1 cellular context compared by ENCODE assay signal in genomic region chr17:29710891-29711418, GRCh38.
TF ChIP-seq lines count a peak whose summit lies in the region.

No MANE protein-coding gene starts in this region.

TF ChIP-seq in K562, 482 proteins besides CTCF, POLR2A, EP300 and RAD21 (continued from another document and continues in another):
- TF ChIP-seq ZBTB9 (CRISPR knock-in tag; IDR thresholded peaks at IDR 0.05): no peak
- no peak for TF ChIP-seq ILK (tag; IDR thresholded peaks at IDR 0.05; ENCODE audit: borderline replicate concordance, low read depth)
- TF ChIP-seq TBP (optimal IDR thresholded peaks at IDR 0.05; ENCODE audit: low read depth, low read length): no peak
- TF ChIP-seq ZNF766 (CRISPR knock-in tag; conservative IDR thresholded peaks at IDR 0.05): no peak
- no peak for TF ChIP-seq ZNF511 (CRISPR knock-in tag; IDR thresholded peaks at IDR 0.05)
- no peak for TF ChIP-seq ZSCAN32 (CRISPR knock-in tag; IDR thresholded peaks at IDR 0.05)
- TF ChIP-seq PTRF (tag; IDR thresholded peaks at IDR 0.05): no peak
- peak; percentile 70; the same call in 1 of the 2 replicates for TF ChIP-seq BACH1 (tag; IDR thresholded peaks at IDR 0.05)
- no peak for TF ChIP-seq KDM2B (CRISPR knock-in tag; IDR thresholded peaks at IDR 0.05)
- no peak for TF ChIP-seq ARID3B (CRISPR knock-in tag; IDR thresholded peaks at IDR 0.05; ENCODE audit: borderline replicate concordance)
- no peak for TF ChIP-seq ELK3 (CRISPR knock-in tag; IDR thresholded peaks at IDR 0.05)
- TF ChIP-seq HDAC8 (tag; IDR thresholded peaks at IDR 0.05): no peak
- TF ChIP-seq USF2 (CRISPR knock-in tag; IDR thresholded peaks at IDR 0.05): no peak
- TF ChIP-seq CREM (IDR thresholded peaks at IDR 0.05; ENCODE audit: low read depth): peak; percentile 48; the same call in 1 of the 2 replicates
- TF ChIP-seq ZNF551 (CRISPR knock-in tag; IDR thresholded peaks at IDR 0.05): no peak
- no peak for TF ChIP-seq CREB5 (CRISPR knock-in tag; IDR thresholded peaks at IDR 0.05)
- TF ChIP-seq SMARCE1 (IDR thresholded peaks at IDR 0.05): peak; percentile 96
- no peak for TF ChIP-seq MCM5 (IDR thresholded peaks at IDR 0.05; ENCODE audit: low read depth)
- no peak for TF ChIP-seq FOXA3 (CRISPR knock-in tag; conservative IDR thresholded peaks at IDR 0.05 in 1 of 2, IDR thresholded peaks at IDR 0.05 in 1 of 2)
- TF ChIP-seq ASH1L (IDR thresholded peaks at IDR 0.05; ENCODE audit: borderline replicate concordance, low read depth, partially characterized antibody): no peak
- TF ChIP-seq SIRT6 (IDR thresholded peaks at IDR 0.05; ENCODE audit: low read depth, low read length): no peak
- TF ChIP-seq IFI16 (CRISPR knock-in tag; IDR thresholded peaks at IDR 0.05): no peak
- no peak for TF ChIP-seq ZNF780A (CRISPR knock-in tag; IDR thresholded peaks at IDR 0.05)
- no peak for TF ChIP-seq ZNF277 (CRISPR knock-in tag; IDR thresholded peaks at IDR 0.05; ENCODE audit: borderline replicate concordance)
- no peak for TF ChIP-seq CAMTA2 (CRISPR knock-in tag; conservative IDR thresholded peaks at IDR 0.05)
- no peak for TF ChIP-seq E4F1 (CRISPR knock-in tag; IDR thresholded peaks at IDR 0.05; ENCODE audit: borderline replicate concordance)
- TF ChIP-seq MTA3 (IDR thresholded peaks at IDR 0.05; ENCODE audit: borderline replicate concordance): peak; percentile 73
- no peak for TF ChIP-seq GABPB1 (CRISPR knock-in tag; IDR thresholded peaks at IDR 0.05)
- TF ChIP-seq GTF2F1 (IDR thresholded peaks at IDR 0.05; ENCODE audit: low read depth, low read length): no peak
- TF ChIP-seq MIER1 (IDR thresholded peaks at IDR 0.05; ENCODE audit: low read depth): no peak
- no peak for TF ChIP-seq ZNF696 (CRISPR knock-in tag; conservative IDR thresholded peaks at IDR 0.05)
- no peak for TF ChIP-seq E2F3 (CRISPR knock-in tag; IDR thresholded peaks at IDR 0.05)
- no peak for TF ChIP-seq GTF2A2 (tag; IDR thresholded peaks at IDR 0.05)
- no peak for TF ChIP-seq HNRNPK (IDR thresholded peaks at IDR 0.05; ENCODE audit: low read depth, low read length, poor library complexity, severe bottlenecking)
- peak; percentile 94 for TF ChIP-seq FOSL1 (tag; conservative IDR thresholded peaks at IDR 0.05)
- TF ChIP-seq MTA2 (IDR thresholded peaks at IDR 0.05; ENCODE audit: low read depth): peak; percentile 54
- TF ChIP-seq CHD2 (IDR thresholded peaks at IDR 0.05; ENCODE audit: low read depth, low read length): no peak
- TF ChIP-seq MLLT1 (IDR thresholded peaks at IDR 0.05): no peak
- TF ChIP-seq E2F1 (CRISPR knock-in tag; IDR thresholded peaks at IDR 0.05): no peak
- TF ChIP-seq FOXJ3 (CRISPR knock-in tag; IDR thresholded peaks at IDR 0.05): no peak
- no peak for TF ChIP-seq ZNF140 (CRISPR knock-in tag; IDR thresholded peaks at IDR 0.05)
- no peak for TF ChIP-seq PATZ1 (CRISPR knock-in tag; IDR thresholded peaks at IDR 0.05; ENCODE audit: borderline replicate concordance)
- no peak for TF ChIP-seq HMGXB4 (CRISPR knock-in tag; IDR thresholded peaks at IDR 0.05)
- no peak for TF ChIP-seq RBM39 (optimal IDR thresholded peaks at IDR 0.05; ENCODE audit: low read depth, low read length)
- TF ChIP-seq GATAD2A (IDR thresholded peaks at IDR 0.05): peak; percentile 69; the same call in 1 of the 2 replicates
- no peak for TF ChIP-seq SNRNP70 (optimal IDR thresholded peaks at IDR 0.05; ENCODE audit: low read depth, low read length)
- TF ChIP-seq ZNF740 (CRISPR knock-in tag; IDR thresholded peaks at IDR 0.05): no peak
- no peak for TF ChIP-seq ZNF740 (tag; IDR thresholded peaks at IDR 0.05)
- TF ChIP-seq ZNF316 (IDR thresholded peaks at IDR 0.05): no peak
